In the genomic region with DNA sequence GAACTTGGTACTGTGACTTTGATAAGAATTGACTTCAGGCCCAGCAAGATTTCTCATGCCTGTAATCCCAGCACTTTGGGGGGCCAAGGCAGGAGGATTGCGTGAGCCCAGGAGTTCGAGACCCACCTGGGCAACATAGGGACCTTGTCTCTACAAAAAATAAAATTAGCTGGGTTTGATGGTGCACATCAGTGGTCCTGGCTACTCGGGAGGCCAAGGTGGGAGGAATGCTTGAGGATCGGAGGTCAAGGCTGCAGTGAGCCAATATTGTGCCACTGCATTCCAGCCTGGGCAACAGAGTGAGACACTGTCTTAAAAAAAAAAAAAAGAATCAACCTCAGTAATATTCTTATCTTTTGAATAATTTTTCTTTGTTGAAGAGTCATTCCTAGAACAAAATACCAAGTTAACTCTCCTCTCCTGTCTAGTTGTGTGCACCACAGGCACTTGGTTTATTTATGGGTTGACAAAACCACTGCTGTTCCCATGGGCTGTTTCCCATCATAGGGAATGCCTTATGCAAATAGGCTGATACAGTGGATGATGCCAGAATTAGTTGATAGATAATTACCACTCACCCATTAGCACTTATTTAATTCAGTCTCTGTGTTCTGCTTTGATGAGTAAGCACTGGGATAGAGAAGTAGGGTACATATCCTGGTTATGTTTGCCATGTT, we compare ENCODE assay signal across 23 cellular contexts. TPM values are rescaled to one million over a fixed set of nuclear protein-coding genes. Genes with fewer than 3 reads are reported as not detected.
A peak's percentile ranks its signal among the peaks of the same experiment; 100 is the strongest.
DNase-seq lines count a peak whose midpoint lies in the region; ATAC-seq and TF ChIP-seq lines count a peak whose summit lies in the region.
"Had no signal": no experiment of that assay in that cellular context is flagged by ENCODE, and none has a peak within 500 bp of the region (broad histone marks: within the 10 kb centered on the region; RNA-seq: fewer than 3 reads in every experiment).

No MANE protein-coding gene starts in this region.

- no peak for TF ChIP-seq EP300 in sigmoid colon (IDR thresholded peaks at IDR 0.05)

- no peaks in the 10 kb centered on the region for H3K27me3 ChIP-seq in RWPE2 (ENCODE audit: insufficient read depth, poor library complexity, severe bottlenecking)
- no peaks in the 10 kb centered on the region for H3K27me3 ChIP-seq in dorsolateral prefrontal cortex
- no peaks in the 10 kb centered on the region for H3K27me3 ChIP-seq in sigmoid colon
- no peaks in the 10 kb centered on the region for H3K27me3 ChIP-seq in CD4-positive, alpha-beta T cell (ENCODE audit: control insufficient read depth, insufficient read depth, low read length)
- H3K27me3 ChIP-seq: BLaER1 treated with 17β-estradiol and CSF1 and Interleukin-3, amounts not matched to agents 10 nM and 100 nM; foreskin keratinocyte; hepatocyte had no signal

- CTCF ChIA-PET in Calu3 (lab: Charles Lee): no interaction called here
- CTCF ChIA-PET in CD4-positive, alpha-beta T cell (lab: Charles Lee): no interaction called here

- H3K27ac ChIP-seq in RWPE2 (ENCODE audit: poor library complexity, severe bottlenecking) (peak overlapping the region; percentile 82), dorsolateral prefrontal cortex (peak overlapping the region in 33 of 59 donors; percentile 12 to 79 (median 66)), sigmoid colon (no peak overlapping the region)
- H3K27ac ChIP-seq in CD4-positive, alpha-beta T cell (ENCODE audit: low read depth, low read length): no peak overlapping the region
- H3K27ac ChIP-seq: BLaER1 treated with 17β-estradiol and CSF1 and Interleukin-3, amounts not matched to agents 10 nM and 100 nM had no signal

- H3K36me3 ChIP-seq in RWPE2 (ENCODE audit: low read depth) (peaks cover 11% of the 10 kb centered on the region; the same call in 1 of the 2 replicates), sigmoid colon (peaks cover 0 to 26% (median 6%) of the 10 kb centered on the region in 4 donors)

- no peak overlapping the region for H3K4me3 Mint-ChIP-seq in Calu3 (ENCODE audit: low read depth, unreplicated experiment)
- H3K4me3 Mint-ChIP-seq in CD4-positive, alpha-beta T cell: no peak overlapping the region
- no peak overlapping the region for H3K4me3 Mint-ChIP-seq in naive thymus-derived CD8-positive, alpha-beta T cell
- H3K4me3 Mint-ChIP-seq: activated CD4-positive, alpha-beta memory T cell treated with anti-CD3 and anti-CD28 coated beads, Interleukin-2, amount 10 ng/mL, durations not matched to agents 7 days and 5 days; immature natural killer cell; T-helper 2 cell treated with Interferon-gamma antibody and Interleukin-4, amounts not matched to agents 5 μg/mL and 100 μg/mL, for 36 hours had no signal

- peaks cover 26% of the 10 kb centered on the region for H3K36me3 Mint-ChIP-seq in Calu3 (ENCODE audit: insufficient read depth, unreplicated experiment)
- H3K36me3 Mint-ChIP-seq in CD4-positive, alpha-beta T cell (ENCODE audit: low read depth): peaks cover 33% of the 10 kb centered on the region
- H3K36me3 Mint-ChIP-seq in naive thymus-derived CD8-positive, alpha-beta T cell: peaks cover 6 to 41% (median 10%) of the 10 kb centered on the region in 3 donors

- H3K27ac Mint-ChIP-seq in Calu3 (ENCODE audit: unreplicated experiment): peak overlapping the region; percentile 67
- no peak overlapping the region for H3K27ac Mint-ChIP-seq in CD4-positive, alpha-beta T cell
- H3K27ac Mint-ChIP-seq in naive thymus-derived CD8-positive, alpha-beta T cell: peak overlapping the region in 1 of 10 donors; percentile 81
- H3K27ac Mint-ChIP-seq: immature natural killer cell had no signal

- H3K27me3 Mint-ChIP-seq in Calu3 (ENCODE audit: unreplicated experiment): no peaks in the 10 kb centered on the region
- H3K27me3 Mint-ChIP-seq in CD4-positive, alpha-beta T cell: no peaks in the 10 kb centered on the region
- H3K27me3 Mint-ChIP-seq in naive thymus-derived CD8-positive, alpha-beta T cell: no peaks in the 10 kb centered on the region
- H3K27me3 Mint-ChIP-seq: activated CD4-positive, alpha-beta memory T cell treated with anti-CD3 and anti-CD28 coated beads, Interleukin-2, amount 10 ng/mL, durations not matched to agents 7 days and 5 days had no signal

- TF ChIP-seq POLR2A in sigmoid colon (IDR thresholded peaks at IDR 0.05): no peak

- intact Hi-C loops in Calu3 (cut with micrococcal nuclease; ENCODE audit: unreplicated experiment) (no loop called here), dorsolateral prefrontal cortex (cut with DNase I) (loop anchor here in 1 of 2 donors (10.0 kb wide), 1 partner anchor 421 kb away; no protein-coding TSS in a partner anchor), sigmoid colon (cut with DNase I) (no loop called here)
- intact Hi-C loops in CD4-positive, alpha-beta T cell (cut with DNase I, micrococcal nuclease): no loop called here

- peaks cover 31% of the 10 kb centered on the region for H3K4me1 ChIP-seq in RWPE2 (ENCODE audit: insufficient read depth, poor library complexity, severe bottlenecking)
- H3K4me1 ChIP-seq in sigmoid colon: peaks cover 0 to 40% (median 29%) of the 10 kb centered on the region in 4 donors

- BruUV-seq in Calu3 (replicated peaks; lab: Mats Ljungman, UMichigan): no TSS peak

- H3K4me3 ChIP-seq in RWPE2 (ENCODE audit: severe bottlenecking) (no peak overlapping the region), dorsolateral prefrontal cortex (no peak overlapping the region), sigmoid colon (no peak overlapping the region)
- H3K4me3 ChIP-seq: BLaER1 treated with 17β-estradiol and CSF1 and Interleukin-3, amounts not matched to agents 10 nM and 100 nM; hepatocyte had no signal

- TF ChIP-seq CTCF in Calu3 (IDR thresholded peaks at IDR 0.05; ENCODE audit: unreplicated experiment): no peak
- no peak for TF ChIP-seq CTCF in RWPE2 (IDR thresholded peaks at IDR 0.05; ENCODE audit: poor library complexity, severe bottlenecking)
- TF ChIP-seq CTCF in dorsolateral prefrontal cortex (IDR thresholded peaks at IDR 0.05 in 54 of 56, conservative IDR thresholded peaks at IDR 0.05 in 2 of 56; ENCODE audit: low read depth in 1 of 56, partially characterized antibody in 56 of 56): no peak
- no peak for TF ChIP-seq CTCF in sigmoid colon (IDR thresholded peaks at IDR 0.05)
- TF ChIP-seq CTCF in CD4-positive, alpha-beta T cell (IDR thresholded peaks at IDR 0.05): no peak

- no peak for ATAC-seq in RWPE2 (ENCODE audit: low read depth)
- no peak for ATAC-seq in CD4-positive, alpha-beta T cell (ENCODE audit: poor library complexity)
- ATAC-seq in naive thymus-derived CD8-positive, alpha-beta T cell: no peak
- ATAC-seq: SK-N-SH treated with all-trans-retinoic acid at 6 μM for 48 hours had no signal

- peaks cover 51% of the 10 kb centered on the region for H3K4me1 Mint-ChIP-seq in Calu3 (ENCODE audit: low read depth, unreplicated experiment)
- H3K4me1 Mint-ChIP-seq in CD4-positive, alpha-beta T cell (ENCODE audit: low read depth): peaks cover 13% of the 10 kb centered on the region
- H3K4me1 Mint-ChIP-seq in naive thymus-derived CD8-positive, alpha-beta T cell: peaks cover 8 to 45% (median 10%) of the 10 kb centered on the region in 4 donors

- WGBS in sigmoid colon, 2 donors: 97% methylated on average over 4 of the region's 4 CpGs

- H3K9me3 ChIP-seq in RWPE2 (ENCODE audit: severe bottlenecking) (no peaks in the 10 kb centered on the region), sigmoid colon (no peaks in the 10 kb centered on the region)
- H3K9me3 ChIP-seq in CD4-positive, alpha-beta T cell (ENCODE audit: control insufficient read depth, low read length): no peaks in the 10 kb centered on the region

- no peak for DNase-seq in Calu3
- DNase-seq in RWPE2 (ENCODE audit: low spot score): no peak
- no peak for DNase-seq in dorsolateral prefrontal cortex
- DNase-seq in sigmoid colon: peak; percentile 30
- DNase-seq in stimulated activated CD4-positive, alpha-beta T cell treated with anti-CD3 and anti-CD28 coated beads, Interleukin-4, amount 100 ng/mL, for 24 hours: no peak
- DNase-seq in CD4-positive, alpha-beta T cell: no peak
- no peak for DNase-seq in naive thymus-derived CD8-positive, alpha-beta T cell
- no peak for DNase-seq in NCI-H1105 treated with DMSO at 0.1 percent for 48 hours (lab: John Stamatoyannopoulos, UW)
- DNase-seq: ACHN; activated CD4-positive, alpha-beta memory T cell treated with anti-CD3 and anti-CD28 coated beads, Interleukin-2, amount 10 ng/mL, durations not matched to agents 7 days and 5 days; activated CD4-positive, CD25-positive, alpha-beta regulatory T cell; activated naive CD4-positive, alpha-beta T cell treated with anti-CD3 and anti-CD28 coated beads, Interleukin-2, amount 50 U/mL, for 16 hours; activated T-cell treated with anti-CD3 and anti-CD28 coated beads, Interleukin-2, amount 50 U/mL, for 1 hour; central memory CD4-positive, alpha-beta T cell; immature natural killer cell; NCI-H1417 treated with DMSO at 0.1 percent for 48 hours; stimulated activated CD4-positive, alpha-beta T cell treated with anti-CD3 and anti-CD28 coated beads, Interleukin-15, amount 100 ng/mL, for 24 hours; stimulated activated CD8-positive, alpha-beta memory T cell treated with anti-CD3 and anti-CD28 coated beads, Interleukin-4, amount 100 ng/mL, for 48 hours had no signal

- no peaks in the 10 kb centered on the region for H3K9me3 Mint-ChIP-seq in Calu3 (ENCODE audit: low read depth, unreplicated experiment)
- no peaks in the 10 kb centered on the region for H3K9me3 Mint-ChIP-seq in CD4-positive, alpha-beta T cell
- H3K9me3 Mint-ChIP-seq in naive thymus-derived CD8-positive, alpha-beta T cell: no peaks in the 10 kb centered on the region
- H3K9me3 Mint-ChIP-seq: activated CD4-positive, alpha-beta memory T cell treated with anti-CD3 and anti-CD28 coated beads, Interleukin-2, amount 10 ng/mL, durations not matched to agents 7 days and 5 days; immature natural killer cell; T-helper 2 cell treated with Interferon-gamma antibody and Interleukin-4, amounts not matched to agents 5 μg/mL and 100 μg/mL, for 36 hours had no signal

- POLR2A ChIA-PET in CD4-positive, alpha-beta T cell (lab: Charles Lee): no interaction called here
- POLR2A ChIA-PET in naive thymus-derived CD8-positive, alpha-beta T cell (lab: Charles Lee): no interaction called here

RNA-seq across cellular contexts. Expression of a gene that starts 32.8 kb away (rescaled TPM):
- total RNA-seq in Calu3 (2022): 89.9 and 108 TPM in 2 replicates
- 100 to 1,000 TPM in 2 of 120 experiments, 10 to 100 TPM in 118; 52.9 to 121 (median 72.5) TPM for total RNA-seq in dorsolateral prefrontal cortex
- total RNA-seq in sigmoid colon: 10 to 100 TPM; 17.6 to 42.7 (median 27.2) TPM
- 10 to 100 TPM; 31.8 to 39.5 (median 37.9) TPM for polyA plus RNA-seq in sigmoid colon
- 10 to 100 TPM; 16.0 to 16.7 TPM for total RNA-seq in CD4-positive, alpha-beta T cell
- total RNA-seq in naive thymus-derived CD8-positive, alpha-beta T cell: 10 to 100 TPM; 18.8 to 19.1 TPM
- polyA plus RNA-seq in naive thymus-derived CD8-positive, alpha-beta T cell: 1 to 10 TPM; 4.3 to 8.3 (median 4.8) TPM

Comparison
In these comparisons a context has a peak if more than half of its experiments do, and no peak if none do; other contexts are left out.
1. H3K27ac ChIP-seq: peak in RWPE2 (single experiment) and dorsolateral prefrontal cortex (33 of 59); none in sigmoid colon (0 of 4) and CD4-positive, alpha-beta T cell (single experiment).